Comparison of ENCODE assay signal across 8 cellular contexts in genomic region chr6:127302728-127303675, GRCh38. TPM values are rescaled to one million over a fixed set of nuclear protein-coding genes. Genes with fewer than 3 reads are reported as not detected.
DNase-seq lines count a peak whose midpoint lies in the region; ATAC-seq and TF ChIP-seq lines count a peak whose summit lies in the region.

No MANE protein-coding gene starts in this region.

- H3K4me3 ChIP-seq in HEK293 (ENCODE audit: low read depth, low read length) (no peak overlapping the region), WERI-Rb-1 (ENCODE audit: low read depth, low read length) (no peak overlapping the region), vagina (no peak overlapping the region)

- peak; percentile 17 for DNase-seq in activated T-cell treated with anti-CD3 and anti-CD28 coated beads for 1 hour (ENCODE audit: low read depth)
- DNase-seq in activated T-cell treated with anti-CD3 and anti-CD28 coated beads, Interleukin-2, amount 50 U/mL, for 1 hour = no peak
- peak; percentile 84 for DNase-seq in NAMALWA (ENCODE audit: low spot score)
- peak; percentile 13 for DNase-seq in WERI-Rb-1
- DNase-seq in effector memory CD8-positive, alpha-beta T cell = peak; percentile 49 to 61 (median 51)
- peak; percentile 60 for DNase-seq in myocyte (ENCODE audit: low read depth)
- no peak for DNase-seq in vagina (ENCODE audit: extremely low spot score in 2 of 2)

- H3K9me3 ChIP-seq in HEK293 (ENCODE audit: control insufficient read depth, insufficient read depth, low read depth, low read length) (no peaks in the 10 kb centered on the region; the same call in 1 of the 2 replicates), WERI-Rb-1 (ENCODE audit: severe bottlenecking) (peaks cover 3% of the 10 kb centered on the region), vagina (no peaks in the 10 kb centered on the region)

- intact Hi-C loops in vagina (cut with DNase I) = loop anchor here (10.0 kb wide), 1 partner anchor 232 kb away; no protein-coding TSS in a partner anchor

- H3K36me3 ChIP-seq in HEK293 (ENCODE audit: control insufficient read depth in 2 of 2, insufficient read depth in 1 of 2, low read length in 2 of 2) (peaks cover 12% of the 10 kb centered on the region in 2 experiments; a peak in 2 of 3 replicates), WERI-Rb-1 (no peaks in the 10 kb centered on the region; the same call in 1 of the 2 replicates), vagina (peaks cover 0 to 6% of the 10 kb centered on the region in 2 donors)

- CTCF ChIA-PET in HEK293 (lab: Yijun Ruan, JAX) = interaction anchor here (0.5 to 5.5 kb wide), 25 partner anchors 9 to 1540 kb away, joined by 3 to 32 read pairs (median 3); no protein-coding TSS in a partner anchor

- ATAC-seq in effector memory CD8-positive, alpha-beta T cell (replicated peaks) = peak; percentile 98

- H3K27me3 Mint-ChIP-seq in effector memory CD8-positive, alpha-beta T cell = no peaks in the 10 kb centered on the region

- peaks cover 6 to 21% of the 10 kb centered on the region in 2 donors for H3K4me1 Mint-ChIP-seq in effector memory CD8-positive, alpha-beta T cell (ENCODE audit: low read depth in 2 of 2)

- no peaks in the 10 kb centered on the region for H3K4me1 ChIP-seq in HEK293 (ENCODE audit: control insufficient read depth, insufficient read depth, low read length)
- peaks cover 20% of the 10 kb centered on the region for H3K4me1 ChIP-seq in vagina

- H3K36me3 Mint-ChIP-seq in effector memory CD8-positive, alpha-beta T cell (ENCODE audit: insufficient read depth) = no peaks in the 10 kb centered on the region

- peak overlapping the region in 1 of 2 donors; percentile 46 for H3K27ac Mint-ChIP-seq in effector memory CD8-positive, alpha-beta T cell

- H3K9me3 Mint-ChIP-seq in effector memory CD8-positive, alpha-beta T cell = no peaks in the 10 kb centered on the region

- no peak for TF ChIP-seq POLR2A in vagina (IDR thresholded peaks at IDR 0.05)

- TF ChIP-seq CTCF in HEK293 (tag by site-specific recombination; IDR thresholded peaks at IDR 0.05) (no peak), WERI-Rb-1 (IDR thresholded peaks at IDR 0.05; ENCODE audit: low read depth, low read length) (0 out of 2 replicates have a peak, but pooled peaks have one; percentile 26), vagina (IDR thresholded peaks at IDR 0.05) (peak; percentile 33 to 61 (median 60))

- no peak overlapping the region for H3K4me3 Mint-ChIP-seq in effector memory CD8-positive, alpha-beta T cell

- H3K27me3 ChIP-seq in WERI-Rb-1 (ENCODE audit: insufficient read depth, low read depth, severe bottlenecking) (no peaks in the 10 kb centered on the region), vagina (no peaks in the 10 kb centered on the region)

- H3K27ac ChIP-seq in HEK293 (ENCODE audit: extremely low read depth, low read depth, low read length) = no peak overlapping the region
- no peak overlapping the region for H3K27ac ChIP-seq in WERI-Rb-1
- no peak overlapping the region for H3K27ac ChIP-seq in vagina

- POLR2A ChIA-PET in HEK293 (lab: Yijun Ruan, JAX) = no interaction called here

TF ChIP-seq in HEK293, 187 proteins besides CTCF, POLR2A, EP300 and RAD21:
- TF ChIP-seq SCRT1 (tag by site-specific recombination; IDR thresholded peaks at IDR 0.05; ENCODE audit: borderline replicate concordance) (no peak), ZNF654 (tag by site-specific recombination; IDR thresholded peaks at IDR 0.05; ENCODE audit: low read depth) (peak; percentile 68)

RNA-seq across cellular contexts. Expression of gene RNF146, which starts 36.3 kb away (rescaled TPM):
- total RNA-seq in myocyte = 60.9 and 76.1 TPM in 2 replicates
- 43.7 TPM for polyA plus RNA-seq in myocyte (2012)
- 53.0 TPM for total RNA-seq in vagina

RNA-seq across cellular contexts. Expression of gene ECHDC1, which starts 40.4 kb away (rescaled TPM):
- 70.2 and 81.7 TPM in 2 replicates for total RNA-seq in myocyte
- 40.9 TPM for polyA plus RNA-seq in myocyte (2012)
- total RNA-seq in vagina = 32.7 TPM

Comparison
In these comparisons a context has a peak if more than half of its experiments do, and no peak if none do; other contexts are left out.
1. DNase-seq: peak in activated T-cell treated with anti-CD3 and anti-CD28 coated beads for 1 hour (single experiment), NAMALWA (single experiment), WERI-Rb-1 (single experiment), effector memory CD8-positive, alpha-beta T cell (3 of 3) and myocyte (single experiment); none in activated T-cell treated with anti-CD3 and anti-CD28 coated beads, Interleukin-2, amount 50 U/mL, for 1 hour (single experiment) and vagina (0 of 2).